17 cellular contexts compared by ENCODE assay signal in the genomic region with DNA sequence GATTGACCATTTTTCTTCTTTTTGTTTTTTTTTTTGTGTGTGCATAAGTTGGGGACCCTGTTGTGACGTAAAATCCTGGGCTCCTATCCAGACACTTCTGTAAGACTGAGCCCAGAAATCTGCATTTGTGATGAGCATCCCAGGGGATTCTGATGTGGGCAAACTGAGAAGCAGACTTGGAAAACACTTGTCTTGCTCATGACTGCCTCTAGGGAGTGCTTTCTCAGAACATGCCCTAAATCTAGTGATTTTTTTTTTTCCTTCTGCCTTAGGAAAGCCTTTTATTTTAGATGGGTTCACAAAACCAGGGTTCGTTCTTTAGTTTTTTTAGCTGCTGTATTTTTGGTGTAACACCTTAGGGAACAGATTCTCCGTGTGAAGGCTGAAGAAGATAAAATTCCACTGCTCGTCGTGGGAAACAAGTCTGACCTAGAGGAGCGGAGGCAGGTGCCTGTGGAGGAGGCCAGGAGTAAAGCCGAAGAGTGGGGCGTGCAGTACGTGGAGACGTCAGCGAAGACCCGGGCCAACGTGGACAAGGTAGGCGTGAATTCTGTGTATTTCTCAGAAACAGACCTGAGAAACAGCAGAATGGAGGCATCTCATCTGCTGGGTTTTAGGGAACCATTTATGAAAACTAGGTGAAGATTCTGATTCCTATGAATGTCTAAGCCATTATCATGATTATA. TPM values are rescaled to one million over a fixed set of nuclear protein-coding genes. Genes with fewer than 3 reads are reported as not detected.
DNase-seq lines count a peak whose midpoint lies in the region; ATAC-seq and TF ChIP-seq lines count a peak whose summit lies in the region.
"Had no signal": no experiment of that assay in that cellular context is flagged by ENCODE, and none has a peak within 500 bp of the region (broad histone marks: within the 10 kb centered on the region; RNA-seq: fewer than 3 reads in every experiment).

No MANE protein-coding gene starts in this region.

- TF ChIP-seq CTCF in epithelial cell of proximal tubule (conservative IDR thresholded peaks at IDR 0.05; ENCODE audit: low read depth, low read length) (peak; percentile 38), progenitor cell of endocrine pancreas (IDR thresholded peaks at IDR 0.05; ENCODE audit: unreplicated experiment) (peak; percentile 32)

- no peak overlapping the region for H3K27ac Mint-ChIP-seq in progenitor cell of endocrine pancreas
- H3K27ac Mint-ChIP-seq in CD8-positive, alpha-beta memory T cell: no peak overlapping the region
- H3K27ac Mint-ChIP-seq in stimulated activated naive CD8-positive, alpha-beta T cell treated with anti-CD3 and anti-CD28 coated beads, Interleukin-15, amount 100 ng/mL, for 72 hours: no peak overlapping the region

- H3K36me3 ChIP-seq in CD8-positive, alpha-beta memory T cell (ENCODE audit: insufficient read depth, low read length): peaks cover 5% of the 10 kb centered on the region

- H3K27me3 Mint-ChIP-seq in progenitor cell of endocrine pancreas: no peaks in the 10 kb centered on the region
- H3K27me3 Mint-ChIP-seq in CD8-positive, alpha-beta memory T cell: no peaks in the 10 kb centered on the region
- H3K27me3 Mint-ChIP-seq in stimulated activated naive CD8-positive, alpha-beta T cell treated with anti-CD3 and anti-CD28 coated beads, Interleukin-15, amount 100 ng/mL, for 72 hours: no peaks in the 10 kb centered on the region
- H3K27me3 Mint-ChIP-seq: natural killer cell treated with Interleukin-12 subunit alpha and Interleukin-12 subunit beta and Interleukin-15 and Interleukin-18, amount 100 ng/mL, for 72 hours had no signal

- CTCF ChIA-PET in CD8-positive, alpha-beta memory T cell (lab: Charles Lee): no interaction called here

- ATAC-seq in stimulated activated naive CD8-positive, alpha-beta T cell treated with anti-CD3 and anti-CD28 coated beads, Interleukin-15, amount 100 ng/mL, for 72 hours: no peak
- ATAC-seq: left lobe of liver; natural killer cell treated with Interleukin-12 subunit alpha and Interleukin-12 subunit beta and Interleukin-15 and Interleukin-18, amount 100 ng/mL, for 72 hours had no signal

- no peak overlapping the region for H3K4me3 ChIP-seq in epithelial cell of proximal tubule (ENCODE audit: low read depth, low read length)
- H3K4me3 ChIP-seq in CD8-positive, alpha-beta memory T cell (ENCODE audit: low read length): no peak overlapping the region
- H3K4me3 ChIP-seq: sigmoid colon had no signal

- H3K4me1 ChIP-seq in CD8-positive, alpha-beta memory T cell (ENCODE audit: insufficient read depth, low read length): peaks cover 11% of the 10 kb centered on the region
- H3K4me1 ChIP-seq: sigmoid colon had no signal

- DNase-seq in ELR (ENCODE audit: low read depth) (peak; percentile 20), Kasumi-1 (lab: John Stamatoyannopoulos, UW) (peak; percentile 11 to 18), epithelial cell of proximal tubule (ENCODE audit: low read depth) (no peak), progenitor cell of endocrine pancreas (ENCODE audit: low spot score, unreplicated experiment) (no peak), COLO829 (ENCODE audit: low spot score) (no peak)
- no peak for DNase-seq in CD8-positive, alpha-beta memory T cell
- DNase-seq in stimulated activated naive CD8-positive, alpha-beta T cell treated with anti-CD3 and anti-CD28 coated beads, Interleukin-15, amount 100 ng/mL, for 72 hours: no peak
- DNase-seq: activated T-cell treated with anti-CD3 and anti-CD28 coated beads for 4 hours; amniotic stem cell; effector CD8-positive, alpha-beta T cell; KG1; NCI-H1694; NCI-H526; RPMI8226; sigmoid colon had no signal

- no peaks in the 10 kb centered on the region for H3K9me3 Mint-ChIP-seq in progenitor cell of endocrine pancreas (ENCODE audit: low read depth)
- H3K9me3 Mint-ChIP-seq in CD8-positive, alpha-beta memory T cell: no peaks in the 10 kb centered on the region
- no peaks in the 10 kb centered on the region for H3K9me3 Mint-ChIP-seq in stimulated activated naive CD8-positive, alpha-beta T cell treated with anti-CD3 and anti-CD28 coated beads, Interleukin-15, amount 100 ng/mL, for 72 hours
- H3K9me3 Mint-ChIP-seq: natural killer cell treated with Interleukin-12 subunit alpha and Interleukin-12 subunit beta and Interleukin-15 and Interleukin-18, amount 100 ng/mL, for 72 hours had no signal

- POLR2A ChIA-PET in CD8-positive, alpha-beta memory T cell (lab: Charles Lee): no interaction called here

- no peak overlapping the region for H3K4me3 Mint-ChIP-seq in progenitor cell of endocrine pancreas (ENCODE audit: low read depth)
- peak overlapping the region in 1 of 7 donors; percentile 34 for H3K4me3 Mint-ChIP-seq in CD8-positive, alpha-beta memory T cell
- H3K4me3 Mint-ChIP-seq in stimulated activated naive CD8-positive, alpha-beta T cell treated with anti-CD3 and anti-CD28 coated beads, Interleukin-15, amount 100 ng/mL, for 72 hours: no peak overlapping the region
- H3K4me3 Mint-ChIP-seq: natural killer cell treated with Interleukin-12 subunit alpha and Interleukin-12 subunit beta and Interleukin-15 and Interleukin-18, amount 100 ng/mL, for 72 hours had no signal

- peaks cover 16% of the 10 kb centered on the region for H3K4me1 Mint-ChIP-seq in progenitor cell of endocrine pancreas (ENCODE audit: low read depth)
- H3K4me1 Mint-ChIP-seq in CD8-positive, alpha-beta memory T cell: peaks cover 17 to 19% (median 19%) of the 10 kb centered on the region in 3 donors
- peaks cover 22% of the 10 kb centered on the region for H3K4me1 Mint-ChIP-seq in stimulated activated naive CD8-positive, alpha-beta T cell treated with anti-CD3 and anti-CD28 coated beads, Interleukin-15, amount 100 ng/mL, for 72 hours

- no peak overlapping the region for H3K27ac ChIP-seq in CD8-positive, alpha-beta memory T cell (ENCODE audit: low read depth, low read length)
- H3K27ac ChIP-seq: sigmoid colon had no signal

- H3K36me3 Mint-ChIP-seq in progenitor cell of endocrine pancreas (ENCODE audit: insufficient read depth): peaks cover 18% of the 10 kb centered on the region
- H3K36me3 Mint-ChIP-seq in CD8-positive, alpha-beta memory T cell: peaks cover 13 to 69% (median 46%) of the 10 kb centered on the region in 3 donors

- no peaks in the 10 kb centered on the region for H3K27me3 ChIP-seq in CD8-positive, alpha-beta memory T cell (ENCODE audit: insufficient read depth, low read length, poor library complexity, severe bottlenecking)
- H3K27me3 ChIP-seq: sigmoid colon had no signal

- H3K9me3 ChIP-seq in CD8-positive, alpha-beta memory T cell (ENCODE audit: low read length): no peaks in the 10 kb centered on the region
- H3K9me3 ChIP-seq: sigmoid colon had no signal

RNA-seq across cellular contexts. Expression of gene RALB, which starts 36.7 kb away (rescaled TPM):
- total RNA-seq in epithelial cell of proximal tubule (55.8 and 56.0 TPM in 2 replicates), progenitor cell of endocrine pancreas (26.6 and 30.5 TPM in 2 replicates)
- 10 to 100 TPM; 37.3 to 39.6 TPM for total RNA-seq in CD8-positive, alpha-beta memory T cell
- 32.5 TPM for polyA plus RNA-seq in CD8-positive, alpha-beta memory T cell

RNA-seq across cellular contexts. Expression of gene INHBB, which starts 56.6 kb away (rescaled TPM):
- total RNA-seq in epithelial cell of proximal tubule (0.23 and 0.87 TPM in 2 replicates), progenitor cell of endocrine pancreas (0.16 TPM in 1 of 2 replicates, not detected in the other)
- not detected for total RNA-seq in CD8-positive, alpha-beta memory T cell
- polyA plus RNA-seq in CD8-positive, alpha-beta memory T cell: not detected
- total RNA-seq: natural killer cell treated with Interleukin-12 subunit alpha and Interleukin-12 subunit beta and Interleukin-15 and Interleukin-18, amount 100 ng/mL, for 72 hours had no signal

Comparison
In these comparisons a context has a peak if more than half of its experiments do, and no peak if none do; other contexts are left out.
1. DNase-seq: peak in ELR (single experiment) and Kasumi-1 (2 of 2); none in epithelial cell of proximal tubule (single experiment), progenitor cell of endocrine pancreas (single experiment), CD8-positive, alpha-beta memory T cell (0 of 5), COLO829 (single experiment) and stimulated activated naive CD8-positive, alpha-beta T cell treated with anti-CD3 and anti-CD28 coated beads, Interleukin-15, amount 100 ng/mL, for 72 hours (0 of 2).